In the genomic region with DNA sequence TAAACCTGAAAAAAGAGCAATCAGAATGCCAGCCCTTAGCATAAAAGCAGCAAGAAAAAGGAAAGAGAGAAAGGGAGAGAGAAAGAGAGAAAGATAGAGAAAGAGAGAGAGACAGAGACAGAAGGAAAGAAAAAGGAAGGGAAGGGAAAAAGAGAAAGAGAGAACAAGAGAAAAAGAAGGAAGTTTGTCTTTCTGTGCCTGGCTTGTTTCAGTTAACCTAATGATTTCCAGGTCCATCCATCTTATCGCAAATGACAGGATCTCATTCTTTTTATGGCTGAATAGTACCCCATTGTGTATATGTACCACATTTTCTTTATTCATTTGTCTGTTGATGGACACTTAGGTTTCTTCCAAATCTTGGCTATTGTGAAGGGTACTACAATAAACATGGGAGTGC, we compare ENCODE assay signal across 39 cellular contexts.
"Had no signal": no experiment of that assay in that cellular context is flagged by ENCODE, and none has a peak within 500 bp of the region (broad histone marks: within the 10 kb centered on the region; RNA-seq: fewer than 3 reads in every experiment).

No MANE protein-coding gene starts in this region.

- DNase-seq: activated effector memory CD4-positive, alpha-beta T cell treated with anti-CD3 and anti-CD28 coated beads, Interleukin-2, amount 50 U/mL, for 16 hours; activated effector memory CD4-positive, alpha-beta T cell treated with Interleukin-2 at 50 U/mL for 16 hours; activated gamma-delta T cell; activated gamma-delta T cell treated with Interleukin-2 at 50 U/mL for 16 hours; activated naive CD4-positive, alpha-beta T cell; activated naive CD4-positive, alpha-beta T cell treated with anti-CD3 and anti-CD28 coated beads for 36 hours; activated naive CD4-positive, alpha-beta T cell treated with anti-CD3 and anti-CD28 coated beads, Interleukin-2, amount 10 ng/mL, durations not matched to agents 7 days and 5 days; activated naive CD4-positive, alpha-beta T cell treated with anti-CD3 and anti-CD28 coated beads, Interleukin-2, amount 50 U/mL, for 16 hours; activated naive CD4-positive, alpha-beta T cell treated with Interleukin-2 at 50 U/mL for 16 hours; activated naive CD8-positive, alpha-beta T cell treated with anti-CD3 and anti-CD28 coated beads for 36 hours; activated naive CD8-positive, alpha-beta T cell treated with anti-CD3 and anti-CD28 coated beads, Interleukin-2, amount 10 ng/mL, durations not matched to agents 7 days and 5 days; activated naive CD8-positive, alpha-beta T cell treated with anti-CD3 and anti-CD28 coated beads, Interleukin-2, amount 50 U/mL, for 24 hours; activated T-cell treated with anti-CD3 and anti-CD28 coated beads for 4 hours; activated T-cell treated with anti-CD3 and anti-CD28 coated beads, Interleukin-2, amount 50 U/mL, for 24 hours; activated T-cell treated with anti-CD3 and anti-CD28 coated beads, Interleukin-2, amount 50 U/mL, for 4 hours; activated T-cell treated with anti-CD3 and anti-CD28 coated beads, Interleukin-2, amount 50 U/mL, for 48 hours; adrenal gland; amniotic stem cell; amygdala; anterior cingulate cortex; aorta; body of pancreas; brain microvascular endothelial cell; caudate nucleus; central memory CD4-positive, alpha-beta T cell; cerebellar nuclear complex had no signal

- H3K4me1 Mint-ChIP-seq: activated naive CD4-positive, alpha-beta T cell treated with anti-CD3 and anti-CD28 coated beads, Interleukin-2, amount 10 ng/mL, durations not matched to agents 7 days and 5 days; activated naive CD4-positive, alpha-beta T cell treated with anti-CD3 and anti-CD28 coated beads, Interleukin-2, amount 50 U/mL, for 24 hours; activated naive CD8-positive, alpha-beta T cell treated with anti-CD3 and anti-CD28 coated beads for 36 hours; activated naive CD8-positive, alpha-beta T cell treated with anti-CD3 and anti-CD28 coated beads, Interleukin-2, amount 10 ng/mL, durations not matched to agents 7 days and 5 days; activated naive CD8-positive, alpha-beta T cell treated with anti-CD3 and anti-CD28 coated beads, Interleukin-2, amount 50 U/mL, for 24 hours; activated T-helper 17 cell treated with anti-CD3 and anti-CD28 coated beads, Interleukin-2, amount 50 U/mL, for 72 hours; central memory CD8-positive, alpha-beta T cell had no signal

- FAIRE-seq: astrocyte, bronchial epithelial cell had no signal

- H3K27me3 ChIP-seq: adrenal gland, ascending aorta, body of pancreas, brain microvascular endothelial cell, breast epithelium, cardiac muscle cell had no signal

- H3K36me3 ChIP-seq: adrenal gland, ascending aorta, brain microvascular endothelial cell, breast epithelium, cardiac muscle cell had no signal

- H3K4me3 ChIP-seq: adrenal gland, ascending aorta, body of pancreas, breast epithelium, cardiac muscle cell had no signal

- H3K27ac ChIP-seq: adrenal gland, ascending aorta, body of pancreas, brain microvascular endothelial cell, breast epithelium had no signal

- ATAC-seq: activated naive CD4-positive, alpha-beta T cell treated with anti-CD3 and anti-CD28 coated beads, Interleukin-2, amount 50 U/mL, for 72 hours; activated naive CD8-positive, alpha-beta T cell treated with anti-CD3 and anti-CD28 coated beads, Interleukin-2, amount 50 U/mL, for 24 hours; activated T-cell treated with anti-CD3 and anti-CD28 coated beads, Interleukin-2, amount 50 U/mL, for 4 hours; activated T-helper 17 cell treated with anti-CD3 and anti-CD28 coated beads, Interleukin-2, amount 50 U/mL, for 72 hours; body of pancreas had no signal

- H3K36me3 Mint-ChIP-seq: activated naive CD4-positive, alpha-beta T cell treated with anti-CD3 and anti-CD28 coated beads, Interleukin-2, amount 10 ng/mL, durations not matched to agents 7 days and 5 days; activated naive CD4-positive, alpha-beta T cell treated with anti-CD3 and anti-CD28 coated beads, Interleukin-2, amount 50 U/mL, for 24 hours; activated naive CD8-positive, alpha-beta T cell; activated naive CD8-positive, alpha-beta T cell treated with anti-CD3 and anti-CD28 coated beads for 36 hours; activated naive CD8-positive, alpha-beta T cell treated with anti-CD3 and anti-CD28 coated beads, Interleukin-2, amount 10 ng/mL, durations not matched to agents 7 days and 5 days had no signal

- H3K27ac Mint-ChIP-seq: activated naive CD4-positive, alpha-beta T cell treated with anti-CD3 and anti-CD28 coated beads for 36 hours; activated naive CD4-positive, alpha-beta T cell treated with anti-CD3 and anti-CD28 coated beads, Interleukin-2, amount 10 ng/mL, durations not matched to agents 7 days and 5 days; activated naive CD4-positive, alpha-beta T cell treated with anti-CD3 and anti-CD28 coated beads, Interleukin-2, amount 50 U/mL, for 24 hours; activated naive CD4-positive, alpha-beta T cell treated with anti-CD3 and anti-CD28 coated beads, Interleukin-2, amount 50 U/mL, for 72 hours; activated naive CD8-positive, alpha-beta T cell; activated naive CD8-positive, alpha-beta T cell treated with anti-CD3 and anti-CD28 coated beads for 36 hours; activated naive CD8-positive, alpha-beta T cell treated with anti-CD3 and anti-CD28 coated beads, Interleukin-2, amount 10 ng/mL, durations not matched to agents 7 days and 5 days; activated naive CD8-positive, alpha-beta T cell treated with anti-CD3 and anti-CD28 coated beads, Interleukin-2, amount 50 U/mL, for 24 hours; activated T-cell treated with anti-CD3 and anti-CD28 coated beads, Interleukin-2, amount 50 U/mL, for 24 hours; activated T-helper 1 cell treated with anti-CD3 and anti-CD28 coated beads, Interleukin-12 subunit alpha, Interleukin-12 subunit beta, Interleukin-2, Interleukin-4 antibody, amounts not matched to agents 30 ng/mL and 10 ng/mL and 1 ng/mL, durations not matched to agents 14 hours and 24 hours and 36 hours; activated T-helper 17 cell treated with anti-CD3 and anti-CD28 coated beads, Interleukin-2, amount 50 U/mL, for 72 hours; activated T-helper 2 cell treated with anti-CD3 and anti-CD28 coated beads, Interferon-gamma antibody, Interleukin-2, Interleukin-4, amounts not matched to agents 10 μg/mL and 5 μg/mL and 100 μg/mL, durations not matched to agents 14 hours and 24 hours and 36 hours; brain had no signal

- H3K4me1 ChIP-seq: ascending aorta, body of pancreas, breast epithelium had no signal

- H3K9me3 ChIP-seq: adrenal gland, ascending aorta, body of pancreas had no signal

- H3K27me3 Mint-ChIP-seq: activated naive CD4-positive, alpha-beta T cell treated with anti-CD3 and anti-CD28 coated beads, Interleukin-2, amount 10 ng/mL, durations not matched to agents 7 days and 5 days; activated naive CD4-positive, alpha-beta T cell treated with anti-CD3 and anti-CD28 coated beads, Interleukin-2, amount 50 U/mL, for 24 hours; activated naive CD8-positive, alpha-beta T cell; activated naive CD8-positive, alpha-beta T cell treated with anti-CD3 and anti-CD28 coated beads for 36 hours; activated naive CD8-positive, alpha-beta T cell treated with anti-CD3 and anti-CD28 coated beads, Interleukin-2, amount 10 ng/mL, durations not matched to agents 7 days and 5 days; activated naive CD8-positive, alpha-beta T cell treated with anti-CD3 and anti-CD28 coated beads, Interleukin-2, amount 50 U/mL, for 24 hours; activated T-cell treated with anti-CD3 and anti-CD28 coated beads, Interleukin-2, amount 50 U/mL, for 24 hours; activated T-helper 17 cell treated with anti-CD3 and anti-CD28 coated beads, Interleukin-2, amount 50 U/mL, for 72 hours; brain; central memory CD8-positive, alpha-beta T cell had no signal

- H3K4me3 Mint-ChIP-seq: activated naive CD4-positive, alpha-beta T cell treated with anti-CD3 and anti-CD28 coated beads for 36 hours; activated naive CD4-positive, alpha-beta T cell treated with anti-CD3 and anti-CD28 coated beads, Interleukin-2, amount 10 ng/mL, durations not matched to agents 7 days and 5 days; activated naive CD4-positive, alpha-beta T cell treated with anti-CD3 and anti-CD28 coated beads, Interleukin-2, amount 50 U/mL, for 24 hours; activated naive CD8-positive, alpha-beta T cell; activated naive CD8-positive, alpha-beta T cell treated with anti-CD3 and anti-CD28 coated beads for 36 hours; activated naive CD8-positive, alpha-beta T cell treated with anti-CD3 and anti-CD28 coated beads, Interleukin-2, amount 10 ng/mL, durations not matched to agents 7 days and 5 days; activated naive CD8-positive, alpha-beta T cell treated with anti-CD3 and anti-CD28 coated beads, Interleukin-2, amount 50 U/mL, for 24 hours; activated T-cell treated with anti-CD3 and anti-CD28 coated beads, Interleukin-2, amount 50 U/mL, for 24 hours; activated T-cell treated with anti-CD3 and anti-CD28 coated beads, Interleukin-2, amount 50 U/mL, for 4 hours; activated T-helper 1 cell treated with anti-CD3 and anti-CD28 coated beads, Interleukin-12 subunit alpha, Interleukin-12 subunit beta, Interleukin-2, Interleukin-4 antibody, amounts not matched to agents 30 ng/mL and 10 ng/mL and 1 ng/mL, durations not matched to agents 14 hours and 24 hours and 36 hours; activated T-helper 17 cell treated with anti-CD3 and anti-CD28 coated beads, Interleukin-2, amount 50 U/mL, for 72 hours; brain; central memory CD8-positive, alpha-beta T cell had no signal
